Comparison of ENCODE assay signal across 24 cellular contexts in genomic region chr10:103734731-103735130, GRCh38.
"Had no signal": no experiment of that assay in that cellular context is flagged by ENCODE, and none has a peak within 500 bp of the region (broad histone marks: within the 10 kb centered on the region; RNA-seq: fewer than 3 reads in every experiment).

No MANE protein-coding gene starts in this region.

- H3K36me3 ChIP-seq: ascending aorta, brain microvascular endothelial cell, left lung, neural progenitor cell, ovary, prostate gland, spleen, thoracic aorta, upper lobe of right lung had no signal

- H3K9ac ChIP-seq: neural progenitor cell had no signal

- H3K27me3 ChIP-seq: ascending aorta, brain microvascular endothelial cell, dorsolateral prefrontal cortex, left lung, neural progenitor cell, ovary, spleen, upper lobe of right lung had no signal

- ATAC-seq: activated CD4-positive, CD25-positive, alpha-beta regulatory T cell treated with anti-CD3 and anti-CD28 coated beads, Interleukin-2, amount 50 U/mL, for 24 hours; activated CD8-positive, alpha-beta T cell treated with anti-CD3 and anti-CD28 coated beads for 36 hours; left lung; naive thymus-derived CD8-positive, alpha-beta T cell; upper lobe of right lung had no signal

- H3K9me3 Mint-ChIP-seq: activated CD4-positive, alpha-beta T cell treated with anti-CD3 and anti-CD28 coated beads, Interleukin-2, amount 10 ng/mL, durations not matched to agents 24 days and 14 days; activated CD8-positive, alpha-beta T cell treated with anti-CD3 and anti-CD28 coated beads for 36 hours; activated T-helper 1 cell treated with anti-CD3 and anti-CD28 coated beads, Interleukin-12 subunit alpha, Interleukin-12 subunit beta, Interleukin-2, Interleukin-4 antibody, amounts not matched to agents 30 ng/mL and 10 ng/mL and 1 ng/mL, durations not matched to agents 14 hours and 24 hours and 36 hours; naive thymus-derived CD8-positive, alpha-beta T cell; neural progenitor cell had no signal

- H3K36me3 Mint-ChIP-seq: naive thymus-derived CD8-positive, alpha-beta T cell had no signal

- H3K4me1 ChIP-seq: prostate gland had no signal

- H2AFZ ChIP-seq: neural progenitor cell had no signal

- DNase-seq: activated CD4-positive, alpha-beta T cell treated with anti-CD3 and anti-CD28 coated beads, Interleukin-2, amount 10 ng/mL, durations not matched to agents 24 days and 14 days; activated CD8-positive, alpha-beta T cell treated with anti-CD3 and anti-CD28 coated beads for 36 hours; activated gamma-delta T cell; activated naive CD4-positive, alpha-beta T cell treated with anti-CD3 and anti-CD28 coated beads, Interleukin-2, amount 50 U/mL, for 16 hours; brain microvascular endothelial cell; central memory CD4-positive, alpha-beta T cell; dorsolateral prefrontal cortex; hippocampal formation; kidney glomerular epithelial cell; left lung; naive thymus-derived CD8-positive, alpha-beta T cell; ovary; spleen; stimulated activated CD4-positive, alpha-beta T cell treated with anti-CD3 and anti-CD28 coated beads, Interleukin-4, amount 100 ng/mL, for 1 hour; stimulated activated naive CD4-positive, alpha-beta T cell treated with Interleukin-2 at 50 U/mL for 16 hours; upper lobe of right lung had no signal

- H3K27ac ChIP-seq: ascending aorta, brain microvascular endothelial cell, dorsolateral prefrontal cortex, left lung, neural progenitor cell, ovary, thoracic aorta, upper lobe of right lung, VCaP had no signal

- H3K27me3 Mint-ChIP-seq: activated CD4-positive, alpha-beta T cell treated with anti-CD3 and anti-CD28 coated beads, Interleukin-2, amount 10 ng/mL, durations not matched to agents 24 days and 14 days; activated CD8-positive, alpha-beta T cell treated with anti-CD3 and anti-CD28 coated beads for 36 hours; naive thymus-derived CD8-positive, alpha-beta T cell had no signal

- H3K27ac Mint-ChIP-seq: activated CD4-positive, alpha-beta T cell treated with anti-CD3 and anti-CD28 coated beads, Interleukin-2, amount 10 ng/mL, durations not matched to agents 24 days and 14 days; activated CD8-positive, alpha-beta T cell treated with anti-CD3 and anti-CD28 coated beads for 36 hours; activated T-helper 1 cell treated with anti-CD3 and anti-CD28 coated beads, Interleukin-12 subunit alpha, Interleukin-12 subunit beta, Interleukin-2, Interleukin-4 antibody, amounts not matched to agents 30 ng/mL and 10 ng/mL and 1 ng/mL, durations not matched to agents 14 hours and 24 hours and 36 hours; naive thymus-derived CD8-positive, alpha-beta T cell; neural progenitor cell had no signal

- H3K9me3 ChIP-seq: ascending aorta, left lung, ovary, prostate gland, spleen, thoracic aorta, upper lobe of right lung had no signal

- H3K4me2 ChIP-seq: neural progenitor cell had no signal

- H3K4me3 Mint-ChIP-seq: activated CD4-positive, alpha-beta T cell treated with anti-CD3 and anti-CD28 coated beads, Interleukin-2, amount 10 ng/mL, durations not matched to agents 24 days and 14 days; activated CD8-positive, alpha-beta T cell treated with anti-CD3 and anti-CD28 coated beads for 36 hours; activated T-helper 1 cell treated with anti-CD3 and anti-CD28 coated beads, Interleukin-12 subunit alpha, Interleukin-12 subunit beta, Interleukin-2, Interleukin-4 antibody, amounts not matched to agents 30 ng/mL and 10 ng/mL and 1 ng/mL, durations not matched to agents 14 hours and 24 hours and 36 hours; naive thymus-derived CD8-positive, alpha-beta T cell; neural progenitor cell had no signal

- H3K4me3 ChIP-seq: ascending aorta, dorsolateral prefrontal cortex, left lung, lung, neural progenitor cell, ovary, prostate gland, spleen, thoracic aorta, upper lobe of right lung had no signal
